Comparison of ENCODE assay signal across 12 cellular contexts in genomic region chr15:70863450-70864218, GRCh38.
DNase-seq lines count a peak whose midpoint lies in the region; ATAC-seq and TF ChIP-seq lines count a peak whose summit lies in the region.
"Had no signal": no experiment of that assay in that cellular context is flagged by ENCODE, and none has a peak within 500 bp of the region (broad histone marks: within the 10 kb centered on the region; RNA-seq: fewer than 3 reads in every experiment).

No MANE protein-coding gene starts in this region.

- H3K4me3 ChIP-seq in adipocyte (ENCODE audit: low read length): no peak overlapping the region
- H3K4me3 ChIP-seq in retinal pigment epithelial cell (ENCODE audit: low read length): no peak overlapping the region
- H3K4me3 ChIP-seq: cardiac muscle cell had no signal

- intact Hi-C loops in head of caudate nucleus (cut with DNase I): no loop called here

- H3K4me1 ChIP-seq in adipocyte (ENCODE audit: control insufficient read depth, insufficient read depth, low read length): peaks cover 38% of the 10 kb centered on the region

- H3K27me3 ChIP-seq in adipocyte (replicated peaks; ENCODE audit: control insufficient read depth, insufficient read depth, low read length): no peaks in the 10 kb centered on the region
- H3K27me3 ChIP-seq: cardiac muscle cell had no signal

- H3K9ac ChIP-seq in adipocyte (ENCODE audit: low read length): peak overlapping the region; percentile 61

- TF ChIP-seq CTCF in retinal pigment epithelial cell (conservative IDR thresholded peaks at IDR 0.05; ENCODE audit: low read depth, low read length): no peak

- no peak for ATAC-seq in GM18861 (IDR thresholded peaks at IDR 0.05; ENCODE audit: unreplicated experiment)

- H3K9me3 ChIP-seq in adipocyte (ENCODE audit: control insufficient read depth, low read length): no peaks in the 10 kb centered on the region

- peak; percentile 84 for DNase-seq in GM03348 (ENCODE audit: low spot score)
- peak; percentile 77 for DNase-seq in adipocyte (ENCODE audit: low read depth)
- peak in 36 of 42 donors; percentile 42 to 91 (median 71) for DNase-seq in head of caudate nucleus
- peak; percentile 84 for DNase-seq in retinal pigment epithelial cell (ENCODE audit: low read depth)
- DNase-seq in SIG-M5 (lab: John Stamatoyannopoulos, UW): no peak
- no peak for DNase-seq in NCI-H1105 (lab: John Stamatoyannopoulos, UW)
- DNase-seq in NCI-H345 (lab: John Stamatoyannopoulos, UW): no peak
- DNase-seq: activated B cell treated with CpG ODN at 0.5 μM for 24 hours, DMS79, NCI-H510A had no signal

- H3K36me3 ChIP-seq in adipocyte (ENCODE audit: control insufficient read depth, insufficient read depth, low read length, severe bottlenecking): no peaks in the 10 kb centered on the region
- H3K36me3 ChIP-seq: cardiac muscle cell had no signal

Comparison
In these comparisons a context has a peak if more than half of its experiments do, and no peak if none do; other contexts are left out.
1. DNase-seq: peak in GM03348 (single experiment), adipocyte (single experiment), head of caudate nucleus (36 of 42) and retinal pigment epithelial cell (single experiment); none in SIG-M5 (single experiment), NCI-H1105 (single experiment) and NCI-H345 (single experiment).